10 cellular contexts compared by ENCODE assay signal in the genomic region with DNA sequence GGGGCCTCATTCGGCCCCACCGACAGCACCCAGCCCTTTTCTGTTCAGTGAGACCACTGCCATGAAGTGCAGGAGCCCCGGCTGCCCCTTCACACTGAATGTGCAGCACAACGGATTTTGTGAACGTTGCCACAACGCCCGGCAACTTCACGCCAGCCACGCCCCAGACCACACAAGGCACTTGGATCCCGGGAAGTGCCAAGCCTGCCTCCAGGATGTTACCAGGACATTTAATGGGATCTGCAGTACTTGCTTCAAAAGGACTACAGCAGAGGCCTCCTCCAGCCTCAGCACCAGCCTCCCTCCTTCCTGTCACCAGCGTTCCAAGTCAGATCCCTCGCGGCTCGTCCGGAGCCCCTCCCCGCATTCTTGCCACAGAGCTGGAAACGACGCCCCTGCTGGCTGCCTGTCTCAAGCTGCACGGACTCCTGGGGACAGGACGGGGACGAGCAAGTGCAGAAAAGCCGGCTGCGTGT. TPM values are rescaled to one million over a fixed set of nuclear protein-coding genes. Genes with fewer than 3 reads are reported as not detected.
DNase-seq lines count a peak whose midpoint lies in the region; ATAC-seq and TF ChIP-seq lines count a peak whose summit lies in the region.
"Had no signal": no experiment of that assay in that cellular context is flagged by ENCODE, and none has a peak within 500 bp of the region (broad histone marks: within the 10 kb centered on the region; RNA-seq: fewer than 3 reads in every experiment).

No MANE protein-coding gene starts in this region.

- no peak overlapping the region for H3K4me3 ChIP-seq in sigmoid colon

- no peak for TF ChIP-seq POLR2A in sigmoid colon (IDR thresholded peaks at IDR 0.05)

- H3K27ac Mint-ChIP-seq in activated T-helper 2 cell treated with anti-CD3 and anti-CD28 coated beads, Interferon-gamma antibody, Interleukin-2, Interleukin-4, amounts not matched to agents 10 μg/mL and 5 μg/mL and 100 μg/mL, durations not matched to agents 14 hours and 24 hours and 36 hours: peak overlapping the region; percentile 60
- H3K27ac Mint-ChIP-seq in chondrocyte (ENCODE audit: unreplicated experiment): no peak overlapping the region

- H3K36me3 ChIP-seq in sigmoid colon: peaks cover 70 to 95% (median 74%) of the 10 kb centered on the region in 4 donors

- peaks cover 76% of the 10 kb centered on the region for H3K4me1 Mint-ChIP-seq in activated T-helper 2 cell treated with anti-CD3 and anti-CD28 coated beads, Interferon-gamma antibody, Interleukin-2, Interleukin-4, amounts not matched to agents 10 μg/mL and 5 μg/mL and 100 μg/mL, durations not matched to agents 14 hours and 24 hours and 36 hours (ENCODE audit: low read depth)
- peaks cover 14% of the 10 kb centered on the region for H3K4me1 Mint-ChIP-seq in chondrocyte (ENCODE audit: low read depth)

- no peak for TF ChIP-seq EP300 in sigmoid colon (IDR thresholded peaks at IDR 0.05)

- H3K4me3 Mint-ChIP-seq in activated T-helper 2 cell treated with anti-CD3 and anti-CD28 coated beads, Interferon-gamma antibody, Interleukin-2, Interleukin-4, amounts not matched to agents 10 μg/mL and 5 μg/mL and 100 μg/mL, durations not matched to agents 14 hours and 24 hours and 36 hours (ENCODE audit: low read depth): peak overlapping the region; percentile 13
- no peak overlapping the region for H3K4me3 Mint-ChIP-seq in chondrocyte (ENCODE audit: unreplicated experiment)

- intact Hi-C loops in activated T-helper 2 cell treated with anti-CD3 and anti-CD28 coated beads, Interferon-gamma antibody, Interleukin-2, Interleukin-4, amounts not matched to agents 10 μg/mL and 5 μg/mL and 100 μg/mL, durations not matched to agents 14 hours and 24 hours and 36 hours (cut with micrococcal nuclease): no loop called here
- intact Hi-C loops in left cardiac atrium (cut with DNase I): no loop called here
- intact Hi-C loops in sigmoid colon (cut with DNase I): loop anchor here (10.0 kb wide), 2 partner anchors 226 to 664 kb away; a partner anchor contains a TSS

- no peak for TF ChIP-seq CTCF in sigmoid colon (IDR thresholded peaks at IDR 0.05)
- TF ChIP-seq CTCF in chondrocyte (IDR thresholded peaks at IDR 0.05): no peak

- ATAC-seq in left cardiac atrium (peak; percentile 40 to 84), HG03469 (IDR thresholded peaks at IDR 0.05; ENCODE audit: unreplicated experiment) (no peak)

- H3K4me1 ChIP-seq in sigmoid colon: peaks cover 0 to 30% (median 24%) of the 10 kb centered on the region in 4 donors

- H3K9me3 Mint-ChIP-seq in activated T-helper 2 cell treated with anti-CD3 and anti-CD28 coated beads, Interferon-gamma antibody, Interleukin-2, Interleukin-4, amounts not matched to agents 10 μg/mL and 5 μg/mL and 100 μg/mL, durations not matched to agents 14 hours and 24 hours and 36 hours: no peaks in the 10 kb centered on the region
- no peaks in the 10 kb centered on the region for H3K9me3 Mint-ChIP-seq in chondrocyte (ENCODE audit: low read depth)

- DNase-seq in NCI-H510A (lab: John Stamatoyannopoulos, UW) (peak; percentile 35), NCI-H510A treated with DMSO at 0.1 percent for 48 hours (lab: John Stamatoyannopoulos, UW) (no peak), left cardiac atrium (peak; percentile 74), sigmoid colon (peak; percentile 65), NK-92 (lab: John Stamatoyannopoulos, UW; ENCODE audit: unreplicated experiment) (no peak), chondrocyte (ENCODE audit: low spot score) (no peak)
- DNase-seq in activated T-helper 2 cell treated with anti-CD3 and anti-CD28 coated beads, Interferon-gamma antibody, Interleukin-2, Interleukin-4, amounts not matched to agents 10 μg/mL and 5 μg/mL and 100 μg/mL, durations not matched to agents 14 hours and 24 hours and 36 hours (ENCODE audit: low spot score): no peak

- H3K27me3 ChIP-seq in sigmoid colon: no peaks in the 10 kb centered on the region

- peaks cover 94% of the 10 kb centered on the region for H3K36me3 Mint-ChIP-seq in activated T-helper 2 cell treated with anti-CD3 and anti-CD28 coated beads, Interferon-gamma antibody, Interleukin-2, Interleukin-4, amounts not matched to agents 10 μg/mL and 5 μg/mL and 100 μg/mL, durations not matched to agents 14 hours and 24 hours and 36 hours (ENCODE audit: low read depth)
- peaks cover 27% of the 10 kb centered on the region for H3K36me3 Mint-ChIP-seq in chondrocyte (ENCODE audit: low read depth)

- WGBS in sigmoid colon, 2 donors: 84 to 87% methylated on average over 23 of the region's 23 CpGs

- no peaks in the 10 kb centered on the region for H3K9me3 ChIP-seq in sigmoid colon

- H3K27ac ChIP-seq in sigmoid colon: peak overlapping the region; percentile 37 to 56 (median 49)
- H3K27ac ChIP-seq: 22Rv1, HL-60 had no signal

- H3K27me3 Mint-ChIP-seq in activated T-helper 2 cell treated with anti-CD3 and anti-CD28 coated beads, Interferon-gamma antibody, Interleukin-2, Interleukin-4, amounts not matched to agents 10 μg/mL and 5 μg/mL and 100 μg/mL, durations not matched to agents 14 hours and 24 hours and 36 hours (ENCODE audit: low read depth): no peaks in the 10 kb centered on the region
- H3K27me3 Mint-ChIP-seq in chondrocyte (ENCODE audit: low read depth): no peaks in the 10 kb centered on the region

RNA-seq across cellular contexts. Expression of a gene that starts 11.8 kb away (rescaled TPM):
- total RNA-seq in activated T-helper 2 cell treated with anti-CD3 and anti-CD28 coated beads, Interferon-gamma antibody, Interleukin-2, Interleukin-4, amounts not matched to agents 10 μg/mL and 5 μg/mL and 100 μg/mL, durations not matched to agents 14 hours and 24 hours and 36 hours: 250 and 251 TPM in 2 replicates
- total RNA-seq in left cardiac atrium (10 to 100 TPM; 10.9 to 13.6 TPM), sigmoid colon (10 to 100 TPM; 14.6 to 37.6 (median 21.0) TPM), chondrocyte (6.4 to 11.0 TPM (median 7.2 TPM) in 3 replicates)
- 10 to 100 TPM; 11.4 to 49.9 (median 18.7) TPM for polyA plus RNA-seq in sigmoid colon

Comparison
In these comparisons a context has a peak if more than half of its experiments do, and no peak if none do; other contexts are left out.
1. DNase-seq: peak in NCI-H510A (single experiment), left cardiac atrium (single experiment) and sigmoid colon (single experiment); none in NCI-H510A treated with DMSO at 0.1 percent for 48 hours (single experiment), activated T-helper 2 cell treated with anti-CD3 and anti-CD28 coated beads, Interferon-gamma antibody, Interleukin-2, Interleukin-4, amounts not matched to agents 10 μg/mL and 5 μg/mL and 100 μg/mL, durations not matched to agents 14 hours and 24 hours and 36 hours (single experiment), NK-92 (single experiment) and chondrocyte (single experiment).